13 cellular contexts compared by ENCODE assay signal in genomic region chr22:50207383-50208031, GRCh38. TPM values are rescaled to one million over a fixed set of nuclear protein-coding genes. Genes with fewer than 3 reads are reported as not detected.
A peak's percentile ranks its signal among the peaks of the same experiment; 100 is the strongest.
DNase-seq lines count a peak whose midpoint lies in the region; ATAC-seq, FAIRE-seq and TF ChIP-seq lines count a peak whose summit lies in the region.
"Had no signal": no experiment of that assay in that cellular context is flagged by ENCODE, and none has a peak within 500 bp of the region (broad histone marks: within the 10 kb centered on the region; RNA-seq: fewer than 3 reads in every experiment).

No MANE protein-coding gene starts in this region.

- H3K9ac ChIP-seq in GM12878 (ENCODE audit: control insufficient read depth, insufficient read depth, low read length) = no peak overlapping the region

- 28% methylated on average over 21 of the region's 22 CpGs for WGBS in GM12878 (ENCODE audit: insufficient coverage, insufficient replicate concordance, low lambda C conversion rate, missing lambda C conversion rate)

- TF ChIP-seq POLR2A in GM12878 (IDR thresholded peaks at IDR 0.05; ENCODE audit: low read depth, low read length) = no peak; the same call in none of the 2 replicates

- H4K20me1 ChIP-seq in GM12878 (ENCODE audit: control insufficient read depth, insufficient read depth) = no peaks in the 10 kb centered on the region; the same call in 1 of the 2 replicates

- TF ChIP-seq CTCF in GM12878 (IDR thresholded peaks at IDR 0.05 in 2 of 3, conservative IDR thresholded peaks at IDR 0.05 in 1 of 3; ENCODE audit: control insufficient read depth in 2 of 3, extremely low read depth in 1 of 3, insufficient read depth in 1 of 3, low read depth in 3 of 3, low read length in 3 of 3) = no peak
- no peak for TF ChIP-seq CTCF in MCF 10A (IDR thresholded peaks at IDR 0.05; ENCODE audit: unreplicated experiment)

- H3K9me3 Mint-ChIP-seq in naive thymus-derived CD4-positive, alpha-beta T cell = no peaks in the 10 kb centered on the region
- H3K9me3 Mint-ChIP-seq in MCF 10A (ENCODE audit: unreplicated experiment) = no peaks in the 10 kb centered on the region
- H3K9me3 Mint-ChIP-seq: T-helper 2 cell treated with Interferon-gamma antibody and Interleukin-4, amounts not matched to agents 5 μg/mL and 100 μg/mL, for 36 hours had no signal

- H3K4me3 Mint-ChIP-seq in naive thymus-derived CD4-positive, alpha-beta T cell = no peak overlapping the region
- H3K4me3 Mint-ChIP-seq in MCF 10A (ENCODE audit: unreplicated experiment) = no peak overlapping the region
- H3K4me3 Mint-ChIP-seq: activated naive CD8-positive, alpha-beta T cell; endodermal cell; T-helper 2 cell treated with Interferon-gamma antibody and Interleukin-4, amounts not matched to agents 5 μg/mL and 100 μg/mL, for 36 hours had no signal

- BruUV-seq in GM12878 (replicated peaks; lab: Mats Ljungman, UMichigan) = no TSS peak
- BruUV-seq in MCF 10A (replicated peaks; lab: Mats Ljungman, UMichigan) = no TSS peak

- no peaks in the 10 kb centered on the region for H3K9me3 ChIP-seq in GM12878 (replicated peaks; ENCODE audit: control insufficient read depth, insufficient read depth, low read length)
- no peaks in the 10 kb centered on the region for H3K9me3 ChIP-seq in naive thymus-derived CD4-positive, alpha-beta T cell (ENCODE audit: control insufficient read depth in 2 of 3, low read length in 3 of 3)
- H3K9me3 ChIP-seq: breast epithelium had no signal

- H3K27ac ChIP-seq in GM12878 (ENCODE audit: control insufficient read depth, insufficient read depth) = no peak overlapping the region
- no peak overlapping the region for H3K27ac ChIP-seq in naive thymus-derived CD4-positive, alpha-beta T cell (ENCODE audit: low read depth, low read length)
- H3K27ac ChIP-seq: breast epithelium, foreskin keratinocyte had no signal

- FAIRE-seq in GM12878 (lab: Jason Lieb, UNC) = no peak
- FAIRE-seq: GM18507 had no signal

- POLR2A ChIA-PET in GM12878 (lab: Charles Lee) (interaction anchor here (0.6 kb wide), 1 partner anchor 272 kb away, joined by 3 read pairs; no protein-coding TSS in a partner anchor), MCF 10A (lab: Yijun Ruan, JAX) (interaction anchor here (2.1 kb wide), 1 partner anchor 13 kb away, joined by 7 read pairs; no protein-coding TSS in a partner anchor)
- POLR2A ChIA-PET in naive thymus-derived CD4-positive, alpha-beta T cell (lab: Charles Lee) = interaction anchor here (2.5 kb wide), 1 partner anchor 16 kb away, joined by 10 read pairs; no protein-coding TSS in a partner anchor

- intact Hi-C loops in GM12878 (cut with micrococcal nuclease; ENCODE audit: unreplicated experiment) = no loop called here
- intact Hi-C loops in naive thymus-derived CD4-positive, alpha-beta T cell (cut with micrococcal nuclease) = loop anchor here in 1 of 2 donors (5.0 kb wide), 2 partner anchors 280 to 440 kb away; no protein-coding TSS in a partner anchor
- intact Hi-C loops in MCF 10A (cut with micrococcal nuclease) = no loop called here

- peak overlapping the region in 1 of 9 donors; percentile 17 for H3K27ac Mint-ChIP-seq in naive thymus-derived CD4-positive, alpha-beta T cell
- no peak overlapping the region for H3K27ac Mint-ChIP-seq in MCF 10A (ENCODE audit: low read depth, unreplicated experiment)
- H3K27ac Mint-ChIP-seq: activated naive CD8-positive, alpha-beta T cell; endodermal cell; T-helper 2 cell treated with Interferon-gamma antibody and Interleukin-4, amounts not matched to agents 5 μg/mL and 100 μg/mL, for 36 hours had no signal

- no peaks in the 10 kb centered on the region for H3K4me1 ChIP-seq in GM12878 (ENCODE audit: control insufficient read depth, insufficient read depth, low read length)
- peaks cover 0 to 2% of the 10 kb centered on the region in 2 donors for H3K4me1 ChIP-seq in naive thymus-derived CD4-positive, alpha-beta T cell (ENCODE audit: control insufficient read depth in 2 of 2, insufficient read depth in 2 of 2, low read length in 2 of 2)
- H3K4me1 ChIP-seq: breast epithelium had no signal

- SMC1A ChIA-PET in GM12878 (lab: Charles Lee; ENCODE audit: uncharacterized antibody, unreplicated experiment) = interaction anchor here (0.7 kb wide), 1 partner anchor 529 kb away, joined by 3 read pairs; no protein-coding TSS in a partner anchor

- peak; percentile 15; the same call in 2 of the 3 replicates for ATAC-seq in GM12878
- ATAC-seq in naive thymus-derived CD4-positive, alpha-beta T cell = peak; percentile 31
- ATAC-seq: foreskin keratinocyte had no signal

- H3K36me3 Mint-ChIP-seq in naive thymus-derived CD4-positive, alpha-beta T cell = peaks cover 5 to 23% (median 13%) of the 10 kb centered on the region in 5 donors
- peaks cover 75% of the 10 kb centered on the region for H3K36me3 Mint-ChIP-seq in MCF 10A (ENCODE audit: insufficient read depth, unreplicated experiment)

- CTCF ChIA-PET in GM12878 (lab: Yijun Ruan, JAX) (interaction anchor here (0.7 to 2.3 kb wide), 5 partner anchors 17 to 274 kb away, joined by 3 to 13 read pairs (median 5); no protein-coding TSS in a partner anchor), MCF 10A (lab: Yijun Ruan, JAX) (interaction anchor here (0.7 to 3.1 kb wide), 6 partner anchors 16 to 161 kb away, joined by 3 to 14 read pairs (median 4); no protein-coding TSS in a partner anchor)
- CTCF ChIA-PET in naive thymus-derived CD4-positive, alpha-beta T cell (lab: Charles Lee) = interaction anchor here (0.8 to 2.0 kb wide), 3 partner anchors 43 to 58 kb away, joined by 3 to 13 read pairs (median 4); no protein-coding TSS in a partner anchor

- peaks cover 20 to 39% (median 26%) of the 10 kb centered on the region in 7 donors for H3K4me1 Mint-ChIP-seq in naive thymus-derived CD4-positive, alpha-beta T cell
- peaks cover 6% of the 10 kb centered on the region for H3K4me1 Mint-ChIP-seq in MCF 10A (ENCODE audit: insufficient read depth, unreplicated experiment)
- H3K4me1 Mint-ChIP-seq: endodermal cell had no signal

- no peaks in the 10 kb centered on the region for H3K27me3 Mint-ChIP-seq in naive thymus-derived CD4-positive, alpha-beta T cell
- H3K27me3 Mint-ChIP-seq in MCF 10A (ENCODE audit: insufficient read depth, unreplicated experiment) = no peaks in the 10 kb centered on the region
- H3K27me3 Mint-ChIP-seq: activated naive CD8-positive, alpha-beta T cell had no signal

- TF ChIP-seq RAD21 in GM12878 (IDR thresholded peaks at IDR 0.05; ENCODE audit: insufficient read depth, low read depth, low read length) = no peak

- RAD21 ChIA-PET in GM12878 (lab: Charles Lee; ENCODE audit: unreplicated experiment) = interaction anchor here (1.9 kb wide), 1 partner anchor 59 kb away, joined by 4 read pairs; no protein-coding TSS in a partner anchor

- no peaks in the 10 kb centered on the region for H3K27me3 ChIP-seq in GM12878 (replicated peaks in 1 of 2; ENCODE audit: control insufficient read depth in 2 of 2, insufficient read depth in 2 of 2, low read length in 1 of 2)
- H3K27me3 ChIP-seq in naive thymus-derived CD4-positive, alpha-beta T cell (ENCODE audit: control insufficient read depth in 2 of 2, insufficient read depth in 2 of 2, low read length in 2 of 2) = no peaks in the 10 kb centered on the region
- H3K27me3 ChIP-seq: breast epithelium, foreskin keratinocyte had no signal

- in situ Hi-C loops in GM12878 (cut with MboI) = loop anchor here (5.0 kb wide), 1 partner anchor 275 kb away; no protein-coding TSS in a partner anchor

- H3K79me2 ChIP-seq in GM12878 (ENCODE audit: control insufficient read depth, insufficient read depth, low read length) = peaks cover 2% of the 10 kb centered on the region

- peak; percentile 9 for DNase-seq in CD1c-positive myeloid dendritic cell (ENCODE audit: extremely low spot score)
- no peak for DNase-seq in GM12878 (ENCODE audit: low read depth, low spot score)
- DNase-seq in naive thymus-derived CD4-positive, alpha-beta T cell = no peak
- no peak for DNase-seq in T-helper 2 cell
- no peak for DNase-seq in MCF 10A (ENCODE audit: unreplicated experiment)
- no peak for DNase-seq in superior temporal gyrus (ENCODE audit: extremely low spot score)
- DNase-seq: foreskin keratinocyte, mammary epithelial cell had no signal

- no peak overlapping the region for H2AFZ ChIP-seq in GM12878 (ENCODE audit: control insufficient read depth, low read depth, low read length)

- TF ChIP-seq EP300 in GM12878 (IDR thresholded peaks at IDR 0.05; ENCODE audit: borderline replicate concordance in 1 of 2, control insufficient read depth in 1 of 2, low read depth in 2 of 2, low read length in 2 of 2) = no peak

- peaks cover 4 to 19% of the 10 kb centered on the region in 2 experiments for H3K36me3 ChIP-seq in GM12878 (ENCODE audit: control insufficient read depth in 2 of 2, insufficient read depth in 2 of 2, low read length in 1 of 2)
- peaks cover 0 to 51% (median 5%) of the 10 kb centered on the region in 3 experiments for H3K36me3 ChIP-seq in naive thymus-derived CD4-positive, alpha-beta T cell (ENCODE audit: control insufficient read depth in 2 of 3, insufficient read depth in 3 of 3, low read length in 3 of 3)
- H3K36me3 ChIP-seq: breast epithelium had no signal

- no peak overlapping the region for H3K4me2 ChIP-seq in GM12878 (ENCODE audit: control insufficient read depth, insufficient read depth)

- H3K4me3 ChIP-seq in GM12878 = no peak overlapping the region
- no peak overlapping the region for H3K4me3 ChIP-seq in naive thymus-derived CD4-positive, alpha-beta T cell (ENCODE audit: low read length)
- H3K4me3 ChIP-seq: breast epithelium had no signal

RNA-seq across cellular contexts. Expression of gene SELENOO, which starts 6.7 kb away (rescaled TPM):
- total RNA-seq in GM12878 (2013; cell fraction: nucleolus; rRNA removed) = 8.6 and 12.9 TPM in 2 replicates
- total RNA-seq in GM12878 (2014; rRNA removed) = 19.8 and 23.3 TPM in 2 replicates
- 4.1 and 4.3 TPM in 2 replicates for total RNA-seq in GM12878 (2014; rRNA removed; fragmentation: Illumina TruSeq; extraction: Trizol)
- 18.1 and 21.7 TPM in 2 replicates for total RNA-seq in GM12878 (2021)
- polyA plus RNA-seq in GM12878 (2011; ENCODE audit: low read depth) = 4.5 TPM
- polyA plus RNA-seq in GM12878 (2011; rRNA removed) = 3.2 and 7.6 TPM in 2 replicates
- polyA plus RNA-seq in GM12878 (2011; cell fraction: cytosol; rRNA removed) = 13.6 and 22.1 TPM in 2 replicates
- polyA plus RNA-seq in GM12878 (2011; cell fraction: nucleus; rRNA removed) = 54.5 and 73.7 TPM in 2 replicates
- 15.2 and 16.0 TPM in 2 replicates for polyA plus RNA-seq in GM12878 (2012)
- 0.16 and 2.4 TPM in 2 replicates for polyA plus RNA-seq in GM12878 (2014; fragmentation: Illumina TruSeq; extraction: Trizol)
- 1 to 10 TPM in 1 of 2 experiments, under 1 TPM in 1; 0.42 to 1.4 TPM for polyA plus RNA-seq in GM12878 (2014; fragmentation: Nextera tagmentation; extraction: Ambion mirVana)
- 20.3 and 28.2 TPM in 2 replicates for polyA plus RNA-seq in GM12878 (2014; rRNA removed)
- 1 to 10 TPM; 2.1 to 2.3 TPM for polyA plus RNA-seq in GM12878 (2016; fragmentation: Nextera tagmentation; extraction: Ambion mirVana)
- polyA minus RNA-seq in GM12878 (2011; rRNA and poly(A)+ RNA removed) = 5.2 and 11.2 TPM in 2 replicates
- polyA minus RNA-seq in GM12878 (2011; cell fraction: cytosol; rRNA and poly(A)+ RNA removed) = 3.5 and 3.7 TPM in 2 replicates
- polyA minus RNA-seq in GM12878 (2011; cell fraction: nucleus; rRNA and poly(A)+ RNA removed) = 5.3 and 7.7 TPM in 2 replicates
- 10 to 100 TPM; 26.7 to 36.6 (median 32.4) TPM for total RNA-seq in naive thymus-derived CD4-positive, alpha-beta T cell
- 1 to 10 TPM; 3.4 to 5.9 TPM for polyA plus RNA-seq in naive thymus-derived CD4-positive, alpha-beta T cell
- total RNA-seq in MCF 10A (2022) = 16.1 and 21.9 TPM in 2 replicates

RNA-seq across cellular contexts. Expression of gene TRABD, which starts 21.8 kb away (rescaled TPM):
- total RNA-seq in GM12878 (2013; cell fraction: nucleolus; rRNA removed) = 46.9 and 56.0 TPM in 2 replicates
- total RNA-seq in GM12878 (2014; rRNA removed) = 60.8 and 83.1 TPM in 2 replicates
- total RNA-seq in GM12878 (2014; rRNA removed; fragmentation: Illumina TruSeq; extraction: Trizol) = 15.6 and 18.4 TPM in 2 replicates
- total RNA-seq in GM12878 (2021) = 111 and 116 TPM in 2 replicates
- polyA plus RNA-seq in GM12878 (2011; ENCODE audit: low read depth) = 24.6 TPM
- 15.5 and 33.0 TPM in 2 replicates for polyA plus RNA-seq in GM12878 (2011; rRNA removed)
- polyA plus RNA-seq in GM12878 (2011; cell fraction: cytosol; rRNA removed) = 51.3 and 72.8 TPM in 2 replicates
- 268 and 321 TPM in 2 replicates for polyA plus RNA-seq in GM12878 (2011; cell fraction: nucleus; rRNA removed)
- 77.8 and 82.8 TPM in 2 replicates for polyA plus RNA-seq in GM12878 (2012)
- polyA plus RNA-seq in GM12878 (2014; fragmentation: Illumina TruSeq; extraction: Trizol) = 0.93 and 9.0 TPM in 2 replicates
- 1 to 10 TPM in 1 of 2 experiments, under 1 TPM in 1; 0.43 to 2.2 TPM for polyA plus RNA-seq in GM12878 (2014; fragmentation: Nextera tagmentation; extraction: Ambion mirVana)
- 106 and 125 TPM in 2 replicates for polyA plus RNA-seq in GM12878 (2014; rRNA removed)
- polyA plus RNA-seq in GM12878 (2016; fragmentation: Nextera tagmentation; extraction: Ambion mirVana) = 100 to 1,000 TPM in 1 of 2 experiments, 10 to 100 TPM in 1; 93.4 to 109 TPM
- 19.8 and 41.7 TPM in 2 replicates for polyA minus RNA-seq in GM12878 (2011; rRNA and poly(A)+ RNA removed)
- 20.7 and 20.9 TPM in 2 replicates for polyA minus RNA-seq in GM12878 (2011; cell fraction: cytosol; rRNA and poly(A)+ RNA removed)
- 23.6 and 31.1 TPM in 2 replicates for polyA minus RNA-seq in GM12878 (2011; cell fraction: nucleus; rRNA and poly(A)+ RNA removed)
- 100 to 1,000 TPM; 106 to 157 (median 124) TPM for total RNA-seq in naive thymus-derived CD4-positive, alpha-beta T cell
- 10 to 100 TPM; 29.4 to 50.0 TPM for polyA plus RNA-seq in naive thymus-derived CD4-positive, alpha-beta T cell
- 60.6 and 63.8 TPM in 2 replicates for total RNA-seq in MCF 10A (2022)

RNA-seq across cellular contexts. Expression of gene PANX2, which starts 37.0 kb away (rescaled TPM):
- 0.35 and 0.44 TPM in 2 replicates for total RNA-seq in GM12878 (2013; cell fraction: nucleolus; rRNA removed)
- total RNA-seq in GM12878 (2014; rRNA removed) (0.17 TPM in 1 of 2 replicates, not detected in the other), GM12878 (2014; rRNA removed; fragmentation: Illumina TruSeq; extraction: Trizol) (0.04 TPM in 1 of 2 replicates, not detected in the other), GM12878 (2021) (0.32 and 0.44 TPM in 2 replicates), MCF 10A (2022) (0.77 and 2.7 TPM in 2 replicates)
- 0.18 TPM for polyA plus RNA-seq in GM12878 (2011; ENCODE audit: low read depth)
- polyA plus RNA-seq in GM12878 (2011; rRNA removed) (0.04 TPM in 1 of 2 replicates, not detected in the other), GM12878 (2014; fragmentation: Illumina TruSeq; extraction: Trizol) (not detected in 2 replicates), GM12878 (2014; fragmentation: Nextera tagmentation; extraction: Ambion mirVana) (not detected), GM12878 (2014; rRNA removed) (0.19 and 0.37 TPM in 2 replicates), GM12878 (2016; fragmentation: Nextera tagmentation; extraction: Ambion mirVana) (not detected)
- 0.07 and 0.08 TPM in 2 replicates for polyA plus RNA-seq in GM12878 (2011; cell fraction: cytosol; rRNA removed)
- 0.63 and 0.73 TPM in 2 replicates for polyA plus RNA-seq in GM12878 (2011; cell fraction: nucleus; rRNA removed)
- 0.80 TPM in 2 replicates for polyA plus RNA-seq in GM12878 (2012)
- polyA minus RNA-seq in GM12878 (2011; rRNA and poly(A)+ RNA removed) = 0.15 TPM in 1 of 2 replicates, not detected in the other
- 0.31 TPM in 1 of 2 replicates, not detected in the other for polyA minus RNA-seq in GM12878 (2011; cell fraction: cytosol; rRNA and poly(A)+ RNA removed)
- polyA minus RNA-seq in GM12878 (2011; cell fraction: nucleus; rRNA and poly(A)+ RNA removed) = not detected in 2 replicates
- 1 to 10 TPM in 1 of 5 experiments, under 1 TPM in 2, not detected in 2; 0.27 to 2.0 (median 0.66) TPM for total RNA-seq in naive thymus-derived CD4-positive, alpha-beta T cell
- not detected for polyA plus RNA-seq in naive thymus-derived CD4-positive, alpha-beta T cell

RNA-seq across cellular contexts. Expression of gene TUBGCP6, which starts 37.3 kb away (rescaled TPM):
- 117 and 138 TPM in 2 replicates for total RNA-seq in GM12878 (2013; cell fraction: nucleolus; rRNA removed)
- total RNA-seq in GM12878 (2014; rRNA removed) (29.8 and 31.1 TPM in 2 replicates), GM12878 (2014; rRNA removed; fragmentation: Illumina TruSeq; extraction: Trizol) (9.7 and 10.4 TPM in 2 replicates), GM12878 (2021) (33.3 and 41.4 TPM in 2 replicates), MCF 10A (2022) (27.6 and 27.9 TPM in 2 replicates)
- polyA plus RNA-seq in GM12878 (2011; ENCODE audit: low read depth) = 14.9 TPM
- polyA plus RNA-seq in GM12878 (2011; rRNA removed) (7.7 and 16.1 TPM in 2 replicates), GM12878 (2014; fragmentation: Illumina TruSeq; extraction: Trizol) (5.7 and 9.6 TPM in 2 replicates), GM12878 (2014; fragmentation: Nextera tagmentation; extraction: Ambion mirVana) (1 to 10 TPM in 1 of 2 experiments, under 1 TPM in 1; 0.74 to 2.0 TPM), GM12878 (2014; rRNA removed) (35.5 and 42.2 TPM in 2 replicates), GM12878 (2016; fragmentation: Nextera tagmentation; extraction: Ambion mirVana) (10 to 100 TPM; 22.8 to 23.0 TPM)
- polyA plus RNA-seq in GM12878 (2011; cell fraction: cytosol; rRNA removed) = 16.2 and 26.4 TPM in 2 replicates
- polyA plus RNA-seq in GM12878 (2011; cell fraction: nucleus; rRNA removed) = 370 and 394 TPM in 2 replicates
- polyA plus RNA-seq in GM12878 (2012) = 31.4 and 32.3 TPM in 2 replicates
- polyA minus RNA-seq in GM12878 (2011; rRNA and poly(A)+ RNA removed) = 13.4 and 15.0 TPM in 2 replicates
- polyA minus RNA-seq in GM12878 (2011; cell fraction: cytosol; rRNA and poly(A)+ RNA removed) = 10.2 and 10.4 TPM in 2 replicates
- 32.4 and 44.1 TPM in 2 replicates for polyA minus RNA-seq in GM12878 (2011; cell fraction: nucleus; rRNA and poly(A)+ RNA removed)
- 100 to 1,000 TPM in 4 of 5 experiments, 10 to 100 TPM in 1; 67.8 to 146 (median 134) TPM for total RNA-seq in naive thymus-derived CD4-positive, alpha-beta T cell
- polyA plus RNA-seq in naive thymus-derived CD4-positive, alpha-beta T cell = 10 to 100 TPM; 15.2 to 28.4 TPM

RNA-seq across cellular contexts. Expression of gene HDAC10, which starts 43.6 kb away (rescaled TPM):
- total RNA-seq in GM12878 (2013; cell fraction: nucleolus; rRNA removed) = 111 and 138 TPM in 2 replicates
- total RNA-seq in GM12878 (2014; rRNA removed) (13.8 and 20.5 TPM in 2 replicates), GM12878 (2014; rRNA removed; fragmentation: Illumina TruSeq; extraction: Trizol) (3.9 and 5.1 TPM in 2 replicates), GM12878 (2021) (42.4 and 48.6 TPM in 2 replicates), MCF 10A (2022) (27.5 and 29.2 TPM in 2 replicates)
- polyA plus RNA-seq in GM12878 (2011; ENCODE audit: low read depth) = 19.5 TPM
- polyA plus RNA-seq in GM12878 (2011; rRNA removed) (4.4 and 7.9 TPM in 2 replicates), GM12878 (2014; fragmentation: Illumina TruSeq; extraction: Trizol) (1.2 and 4.3 TPM in 2 replicates), GM12878 (2014; fragmentation: Nextera tagmentation; extraction: Ambion mirVana) (under 1 TPM; 0.26 to 0.51 TPM), GM12878 (2014; rRNA removed) (42.3 and 51.7 TPM in 2 replicates), GM12878 (2016; fragmentation: Nextera tagmentation; extraction: Ambion mirVana) (1 to 10 TPM; 4.5 to 5.0 TPM)
- 6.1 and 11.1 TPM in 2 replicates for polyA plus RNA-seq in GM12878 (2011; cell fraction: cytosol; rRNA removed)
- 298 and 323 TPM in 2 replicates for polyA plus RNA-seq in GM12878 (2011; cell fraction: nucleus; rRNA removed)
- polyA plus RNA-seq in GM12878 (2012) = 62.3 and 69.8 TPM in 2 replicates
- polyA minus RNA-seq in GM12878 (2011; rRNA and poly(A)+ RNA removed) = 9.3 and 15.4 TPM in 2 replicates
- 11.4 and 11.5 TPM in 2 replicates for polyA minus RNA-seq in GM12878 (2011; cell fraction: cytosol; rRNA and poly(A)+ RNA removed)
- polyA minus RNA-seq in GM12878 (2011; cell fraction: nucleus; rRNA and poly(A)+ RNA removed) = 51.5 and 73.5 TPM in 2 replicates
- total RNA-seq in naive thymus-derived CD4-positive, alpha-beta T cell = 100 to 1,000 TPM in 3 of 5 experiments, 10 to 100 TPM in 2; 95.9 to 139 (median 105) TPM
- polyA plus RNA-seq in naive thymus-derived CD4-positive, alpha-beta T cell = 1 to 10 TPM; 7.1 to 9.8 TPM
